In the genomic region with DNA sequence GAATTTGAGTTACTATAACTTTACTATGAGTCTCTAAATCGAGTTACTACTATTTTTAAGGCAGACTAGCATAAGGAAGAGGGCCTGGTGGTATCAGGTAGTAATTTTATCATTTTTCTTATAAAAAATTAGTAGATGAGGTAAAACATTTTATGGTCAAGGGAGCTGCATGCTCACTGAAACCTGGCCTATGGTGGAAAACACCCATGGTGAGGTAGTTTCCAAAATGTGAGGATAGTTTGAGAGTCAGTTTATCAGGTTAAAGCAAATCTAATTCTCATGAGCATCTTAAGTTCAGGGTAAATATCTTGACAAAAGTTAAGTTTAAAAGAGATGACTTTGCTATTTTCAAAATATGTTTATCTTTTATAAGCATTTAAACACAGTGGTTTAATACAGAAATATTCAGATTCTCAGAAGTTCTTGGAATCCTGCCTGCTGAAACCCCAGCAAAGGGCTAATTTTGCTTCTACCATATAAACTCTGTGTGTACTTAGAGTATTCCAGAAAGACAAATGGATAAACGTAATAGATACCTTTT, we compare ENCODE assay signal across 32 cellular contexts. TPM values are rescaled to one million over a fixed set of nuclear protein-coding genes. Genes with fewer than 3 reads are reported as not detected.
"Had no signal": no experiment of that assay in that cellular context is flagged by ENCODE, and none has a peak within 500 bp of the region (broad histone marks: within the 10 kb centered on the region; RNA-seq: fewer than 3 reads in every experiment).

No MANE protein-coding gene starts in this region.

- H3K4me2 ChIP-seq: hepatocyte had no signal

- H3K36me3 ChIP-seq: esophagus muscularis mucosa, gastroesophageal sphincter, heart left ventricle, left lung, prostate gland, right atrium auricular region, sigmoid colon, thoracic aorta, tibial nerve, upper lobe of right lung, uterus had no signal

- H3K27me3 ChIP-seq: esophagus muscularis mucosa, gastroesophageal sphincter, heart left ventricle, hepatocyte, left lung, right atrium auricular region, sigmoid colon, tibial nerve, upper lobe of right lung, uterus had no signal

- ATAC-seq: foreskin keratinocyte; gastroesophageal sphincter; heart left ventricle; left cardiac atrium; left lung; naive thymus-derived CD4-positive, alpha-beta T cell; stimulated activated naive B cell treated with anti-CD40 and anti-IgM and Interleukin-4, amounts not matched to agents 10 μg/mL and 1 μg/mL and 100 μg/mL, for 72 hours; upper lobe of right lung had no signal

- H3K27ac ChIP-seq: coronary artery, esophagus muscularis mucosa, foreskin keratinocyte, gastroesophageal sphincter, heart left ventricle, hepatocyte, left lung, prostate gland, right atrium auricular region, sigmoid colon, thoracic aorta, tibial nerve, upper lobe of right lung, uterus had no signal

- H3K4me1 ChIP-seq: esophagus muscularis mucosa, foreskin keratinocyte, gastroesophageal sphincter, heart left ventricle, left lung, prostate gland, right atrium auricular region, sigmoid colon, upper lobe of right lung, uterus had no signal

- H3K4me3 ChIP-seq: coronary artery, esophagus muscularis mucosa, gastroesophageal sphincter, heart left ventricle, hepatocyte, left lung, prostate gland, right atrium auricular region, sigmoid colon, thoracic aorta, tibial nerve, upper lobe of right lung, uterus had no signal

- H3K9me3 ChIP-seq: esophagus muscularis mucosa, gastroesophageal sphincter, heart left ventricle, left lung, prostate gland, right atrium auricular region, sigmoid colon, thoracic aorta, tibial nerve, upper lobe of right lung, uterus had no signal

- DNase-seq: dermis blood vessel endothelial cell; effector memory CD4-positive, alpha-beta T cell; foreskin keratinocyte; heart left ventricle; left cardiac atrium; left lung; mammary epithelial cell; mesendoderm; midbrain; naive thymus-derived CD4-positive, alpha-beta T cell; nucleus accumbens; sigmoid colon; stimulated activated CD4-positive, alpha-beta T cell treated with anti-CD3 and anti-CD28 coated beads, Interleukin-4, amount 100 ng/mL, for 4 hours; stimulated activated naive B cell treated with anti-CD40 and anti-IgM and Interleukin-4, amounts not matched to agents 10 μg/mL and 1 μg/mL and 100 μg/mL, for 72 hours; upper lobe of right lung; uterus had no signal

- H3K79me2 ChIP-seq: hepatocyte had no signal

- FAIRE-seq: endothelial cell of umbilical vein had no signal

- H2AFZ ChIP-seq: hepatocyte had no signal

RNA-seq across cellular contexts. Expression of gene DDX4, which starts 10.0 kb away (rescaled TPM):
- total RNA-seq: endothelial cell of umbilical vein, epithelial cell of proximal tubule, esophagus muscularis mucosa, fibroblast of lung, foreskin keratinocyte, gastroesophageal sphincter, heart left ventricle, kidney epithelial cell, left cardiac atrium, left lung, lower leg skin, mammary epithelial cell, mucosa of gallbladder, osteocyte, right atrium auricular region, skeletal muscle tissue, thoracic aorta, upper lobe of right lung had no signal
- polyA plus RNA-seq: endothelial cell of umbilical vein; fibroblast of lung; foreskin keratinocyte; heart left ventricle; hepatocyte; mammary epithelial cell; naive thymus-derived CD4-positive, alpha-beta T cell; sigmoid colon had no signal
